In the genomic region with DNA sequence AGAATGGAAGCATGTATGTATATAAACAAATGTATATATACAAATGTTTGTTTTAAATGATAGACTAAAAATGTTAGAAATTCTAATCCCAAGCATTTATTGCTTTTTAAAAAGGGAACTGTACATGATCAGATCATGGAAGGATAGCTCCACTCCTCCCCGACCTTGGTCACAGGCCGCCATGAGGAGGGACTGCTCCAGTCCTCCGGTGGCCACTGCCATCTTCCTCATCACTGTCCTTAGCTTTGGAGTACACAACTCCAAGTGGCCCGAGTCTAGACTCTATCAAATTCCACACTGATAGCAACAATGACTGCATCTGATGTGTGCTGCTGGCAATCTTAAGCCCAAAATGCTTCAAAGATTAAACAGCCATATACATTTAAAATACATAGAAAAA, we compare ENCODE assay signal across 31 cellular contexts. TPM values are rescaled to one million over a fixed set of nuclear protein-coding genes. Genes with fewer than 3 reads are reported as not detected.
"Had no signal": no experiment of that assay in that cellular context is flagged by ENCODE, and none has a peak within 500 bp of the region (broad histone marks: within the 10 kb centered on the region; RNA-seq: fewer than 3 reads in every experiment).

No MANE protein-coding gene starts in this region.

- FAIRE-seq: astrocyte, endometrium had no signal

- H3K27me3 ChIP-seq: brain microvascular endothelial cell, colonic mucosa, esophagus muscularis mucosa, foreskin keratinocyte, gastrocnemius medialis, heart left ventricle had no signal

- DNase-seq: activated B cell treated with CpG ODN at 0.5 μM for 24 hours; activated CD4-positive, alpha-beta T cell treated with anti-CD3 and anti-CD28 coated beads for 48 hours; activated CD4-positive, alpha-beta T cell treated with anti-CD3 and anti-CD28 coated beads, Interleukin-2, amount 50 U/mL, for 1 hour; activated CD4-positive, alpha-beta T cell treated with anti-CD3 and anti-CD28 coated beads, Interleukin-2, amount 50 U/mL, for 48 hours; activated CD8-positive, alpha-beta memory T cell treated with anti-CD3 and anti-CD28 coated beads for 24 hours; activated CD8-positive, alpha-beta T cell treated with anti-CD3 and anti-CD28 coated beads for 36 hours; activated effector memory CD4-positive, alpha-beta T cell treated with Interleukin-2 at 50 U/mL for 16 hours; activated gamma-delta T cell treated with Interleukin-2 at 50 U/mL for 16 hours; activated naive CD4-positive, alpha-beta T cell treated with anti-CD3 and anti-CD28 coated beads, Interleukin-2, amount 50 U/mL, for 16 hours; activated naive CD4-positive, alpha-beta T cell treated with Interleukin-2 at 50 U/mL for 16 hours; activated T-cell treated with anti-CD3 and anti-CD28 coated beads, Interleukin-2, amount 50 U/mL, for 4 hours; amniotic stem cell; anterior cingulate cortex; brain microvascular endothelial cell; caudate nucleus; colonic mucosa; effector CD8-positive, alpha-beta T cell; erythroblast; foreskin keratinocyte; gastrocnemius medialis; glutamatergic neuron; heart left ventricle; T-helper 17 cell; T1000; WERI-Rb-1 had no signal

- H3K4me3 ChIP-seq: colonic mucosa, esophagus muscularis mucosa, gastrocnemius medialis, heart left ventricle had no signal

- H3K27ac ChIP-seq: brain microvascular endothelial cell, colonic mucosa, esophagus muscularis mucosa, foreskin keratinocyte, gastrocnemius medialis, heart left ventricle, WERI-Rb-1 had no signal

- H3K9me3 ChIP-seq: colonic mucosa, esophagus muscularis mucosa, gastrocnemius medialis, heart left ventricle had no signal

- H3K4me1 ChIP-seq: colonic mucosa, esophagus muscularis mucosa, foreskin keratinocyte, gastrocnemius medialis, heart left ventricle had no signal

- ATAC-seq: activated CD4-positive, CD25-positive, alpha-beta regulatory T cell treated with anti-CD3 and anti-CD28 coated beads, Interleukin-2, amount 50 U/mL, for 24 hours; activated CD8-positive, alpha-beta T cell treated with anti-CD3 and anti-CD28 coated beads for 36 hours; activated T-cell treated with anti-CD3 and anti-CD28 coated beads, Interleukin-2, amount 50 U/mL, for 4 hours; activated T-helper 17 cell treated with anti-CD3 and anti-CD28 coated beads, Interleukin-2, amount 50 U/mL, for 72 hours; foreskin keratinocyte; gastrocnemius medialis; heart left ventricle; T-helper 17 cell had no signal

RNA-seq across cellular contexts. Expression of a gene that starts 49.7 kb away (rescaled TPM):
- total RNA-seq: activated B cell treated with CpG ODN at 0.5 μM for 24 hours; activated CD8-positive, alpha-beta T cell treated with anti-CD3 and anti-CD28 coated beads for 36 hours; activated T-cell treated with anti-CD3 and anti-CD28 coated beads, Interleukin-2, amount 50 U/mL, for 4 hours; astrocyte; esophagus muscularis mucosa; foreskin keratinocyte; heart left ventricle had no signal
- polyA plus RNA-seq: adipose tissue, foreskin keratinocyte, heart left ventricle had no signal
